Comparison of ENCODE assay signal across 24 cellular contexts in the genomic region with DNA sequence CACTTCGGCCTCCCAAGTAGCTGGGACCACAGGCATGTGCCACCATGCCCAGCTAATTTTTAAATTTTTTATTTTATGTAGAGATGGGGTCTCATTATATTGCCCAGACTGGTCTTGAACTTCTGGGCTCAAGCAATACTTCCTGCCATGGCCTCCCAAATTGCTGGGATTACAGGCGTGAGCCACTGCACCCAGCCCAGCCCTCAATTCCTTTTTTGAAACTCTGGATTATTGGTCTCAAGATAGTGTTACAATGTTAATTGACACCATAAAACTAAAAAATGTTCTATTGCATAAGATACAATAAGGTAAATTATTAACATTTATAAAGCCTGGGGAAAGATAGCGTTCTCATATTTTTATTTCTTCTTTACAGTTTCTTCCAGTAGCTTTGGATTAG.
"Had no signal": no experiment of that assay in that cellular context is flagged by ENCODE, and none has a peak within 500 bp of the region (broad histone marks: within the 10 kb centered on the region; RNA-seq: fewer than 3 reads in every experiment).

No MANE protein-coding gene starts in this region.

- H3K36me3 ChIP-seq: left lung, lower lobe of right lung, ovary, right atrium auricular region, right lobe of liver, stomach, thyroid gland, uterus had no signal

- DNase-seq: hippocampal formation; kidney glomerular epithelial cell; left cardiac atrium; lower lobe of right lung; mammary epithelial cell; mesenchymal stem cell; naive thymus-derived CD4-positive, alpha-beta T cell; ovary; right lobe of liver; stimulated activated CD4-positive, alpha-beta T cell treated with anti-CD3 and anti-CD28 coated beads, Interleukin-12 subunit alpha, Interleukin-12 subunit beta, amount 100 ng/mL, for 4 hours; stimulated activated CD4-positive, alpha-beta T cell treated with anti-CD3 and anti-CD28 coated beads, Interleukin-15, amount 100 ng/mL, for 24 hours; stimulated activated CD4-positive, alpha-beta T cell treated with anti-CD3 and anti-CD28 coated beads, Interleukin-2, amount 100 ng/mL, for 24 hours; stimulated activated CD4-positive, alpha-beta T cell treated with anti-CD3 and anti-CD28 coated beads, Interleukin-4, amount 100 ng/mL, for 1 hour; stimulated activated naive B cell treated with anti-CD40 and anti-IgM and Interleukin-4, amounts not matched to agents 10 μg/mL and 1 μg/mL and 100 μg/mL, for 72 hours; stimulated activated naive CD8-positive, alpha-beta T cell treated with anti-CD3 and anti-CD28 coated beads, Interleukin-15, Interleukin-2, amounts not matched to agents 100 U/mL and 50 U/mL, for 24 hours; stomach; testis; thyroid gland; uterus had no signal

- H3K27me3 ChIP-seq: left lung, ovary, right atrium auricular region, right lobe of liver, stomach, testis, thyroid gland, uterus had no signal

- H3K4me1 ChIP-seq: testis, uterus had no signal

- H3K9me3 Mint-ChIP-seq: type B pancreatic cell had no signal

- H3K27ac Mint-ChIP-seq: natural killer cell treated with Interleukin-12 subunit alpha and Interleukin-12 subunit beta and Interleukin-15 and Interleukin-18, amount 100 ng/mL, for 72 hours; progenitor cell of endocrine pancreas; type B pancreatic cell had no signal

- H3K27ac ChIP-seq: left lung, lower lobe of right lung, ovary, right atrium auricular region, right lobe of liver, stomach, testis, thyroid gland, uterus had no signal

- H3K27me3 Mint-ChIP-seq: naive thymus-derived CD4-positive, alpha-beta T cell; natural killer cell treated with Interleukin-12 subunit alpha and Interleukin-12 subunit beta and Interleukin-15 and Interleukin-18, amount 100 ng/mL, for 72 hours; progenitor cell of endocrine pancreas; stimulated activated naive B cell treated with anti-CD40 and anti-IgM and Interleukin-4, amounts not matched to agents 10 μg/mL and 1 μg/mL and 100 μg/mL, for 72 hours; type B pancreatic cell had no signal

- ATAC-seq: left cardiac atrium; left lung; lower lobe of right lung; naive thymus-derived CD4-positive, alpha-beta T cell; natural killer cell treated with Interleukin-12 subunit alpha and Interleukin-12 subunit beta and Interleukin-15 and Interleukin-18, amount 100 ng/mL, for 72 hours; right lobe of liver; stimulated activated naive B cell treated with anti-CD40 and anti-IgM and Interleukin-4, amounts not matched to agents 10 μg/mL and 1 μg/mL and 100 μg/mL, for 72 hours; stimulated activated naive CD8-positive, alpha-beta T cell treated with anti-CD3 and anti-CD28 coated beads, Interleukin-15, Interleukin-2, amounts not matched to agents 100 U/mL and 50 U/mL, for 24 hours had no signal

- H3K4me3 ChIP-seq: left lung, lower lobe of right lung, ovary, right atrium auricular region, right lobe of liver, stomach, testis, thyroid gland, uterus had no signal

- H3K9me3 ChIP-seq: left lung, lower lobe of right lung, ovary, right atrium auricular region, right lobe of liver, stomach, testis, thyroid gland, uterus had no signal

- H3K4me3 Mint-ChIP-seq: naive thymus-derived CD4-positive, alpha-beta T cell; natural killer cell treated with Interleukin-12 subunit alpha and Interleukin-12 subunit beta and Interleukin-15 and Interleukin-18, amount 100 ng/mL, for 72 hours; stimulated activated naive B cell treated with anti-CD40 and anti-IgM and Interleukin-4, amounts not matched to agents 10 μg/mL and 1 μg/mL and 100 μg/mL, for 72 hours; type B pancreatic cell had no signal
